Comparison of ENCODE assay signal across 8 cellular contexts in the genomic region with DNA sequence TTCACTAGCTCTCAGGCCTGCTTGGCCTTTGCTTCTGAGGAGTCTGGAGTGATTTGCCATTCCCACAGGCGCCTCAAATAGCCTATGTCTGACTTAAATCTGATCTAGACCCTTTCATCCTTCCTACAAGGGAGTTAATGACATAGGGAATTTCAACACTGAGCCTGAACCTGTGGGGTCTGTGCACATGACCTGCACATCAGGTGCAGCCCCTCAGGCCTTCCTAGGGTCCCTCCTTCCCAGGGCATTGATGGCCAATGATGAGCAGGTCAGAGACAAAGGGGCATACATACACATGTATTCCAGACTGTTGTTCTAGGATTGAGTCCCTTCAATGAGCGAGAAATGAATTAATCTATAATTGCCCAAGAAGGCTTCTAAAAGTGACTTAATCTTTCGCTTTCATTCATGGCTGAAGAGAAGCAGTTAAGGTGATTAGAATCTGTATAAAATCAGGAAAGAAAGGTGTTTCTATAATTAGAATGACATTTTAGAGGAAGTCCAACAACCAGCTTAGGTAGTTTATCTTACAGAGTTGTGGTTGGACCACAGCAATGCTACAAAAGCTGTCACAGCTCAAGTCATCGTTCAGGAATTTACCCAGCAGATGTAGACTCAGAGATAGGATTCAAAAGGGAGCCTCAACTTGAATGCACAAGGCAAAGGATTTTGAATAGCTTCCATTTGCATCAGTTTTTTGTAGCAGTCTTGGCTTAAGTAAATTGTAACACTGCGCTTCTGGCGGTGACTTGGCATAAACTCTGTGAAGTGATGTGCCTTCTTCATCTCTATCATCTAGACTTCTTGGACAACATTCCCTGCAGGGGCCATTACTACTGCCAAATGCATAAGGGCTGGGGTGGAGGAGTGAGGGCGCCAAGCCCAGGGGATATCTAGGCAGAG. TPM values are rescaled to one million over a fixed set of nuclear protein-coding genes. Genes with fewer than 3 reads are reported as not detected.
DNase-seq lines count a peak whose midpoint lies in the region; ATAC-seq and TF ChIP-seq lines count a peak whose summit lies in the region.

No MANE protein-coding gene starts in this region.

- H3K9me3 ChIP-seq in SU-DHL-6 (ENCODE audit: insufficient read depth, low read length): no peaks in the 10 kb centered on the region
- H3K9me3 ChIP-seq in aorta (ENCODE audit: control insufficient read depth, low read length): no peaks in the 10 kb centered on the region

- H4K20me1 ChIP-seq in SU-DHL-6 (ENCODE audit: low read depth, low read length): no peaks in the 10 kb centered on the region

- H3K9ac ChIP-seq in SU-DHL-6 (ENCODE audit: low read length): no peak overlapping the region; the same call in 1 of the 2 replicates

- WGBS in aorta, 2 donors: 64% methylated on average over 7 of the region's 7 CpGs

- H3K79me2 ChIP-seq in SU-DHL-6 (ENCODE audit: insufficient read depth, low read length): no peaks in the 10 kb centered on the region

- H3K36me3 ChIP-seq in SU-DHL-6 (ENCODE audit: low read length) (no peaks in the 10 kb centered on the region), aorta (ENCODE audit: control insufficient read depth in 1 of 2, insufficient read depth in 2 of 2, low read length in 1 of 2) (no peaks in the 10 kb centered on the region)

- peaks cover 12% of the 10 kb centered on the region for H3F3A ChIP-seq in SU-DHL-6 (ENCODE audit: insufficient read depth)

- DNase-seq in activated effector memory CD4-positive, alpha-beta T cell treated with anti-CD3 and anti-CD28 coated beads, Interleukin-2, amount 50 U/mL, for 16 hours: peak; percentile 65
- DNase-seq in activated effector memory CD4-positive, alpha-beta T cell treated with Interleukin-2 at 50 U/mL for 16 hours: no peak
- DNase-seq in epithelial cell of prostate (ENCODE audit: low read depth, low spot score): peak; percentile 85
- DNase-seq in pons (ENCODE audit: low spot score): peak; percentile 32
- no peak for DNase-seq in aorta

- no peak overlapping the region for H2AFZ ChIP-seq in SU-DHL-6 (ENCODE audit: low read depth, low read length, severe bottlenecking)

- H3K4me3 ChIP-seq in SU-DHL-6 (ENCODE audit: insufficient read depth, low read length, poor library complexity, severe bottlenecking) (peak overlapping the region; percentile 16), aorta (ENCODE audit: low read length in 2 of 2) (no peak overlapping the region)

- H3K4me2 ChIP-seq in SU-DHL-6 (ENCODE audit: low read depth, low read length, poor library complexity, severe bottlenecking): peak overlapping the region; percentile 56

- ATAC-seq in HG03103 (IDR thresholded peaks at IDR 0.05; ENCODE audit: low read depth, unreplicated experiment) (peak; percentile 33), HG02588 (IDR thresholded peaks at IDR 0.05; ENCODE audit: unreplicated experiment) (no peak), aorta (ENCODE audit: low FRiP score) (no peak)

- H3K27ac ChIP-seq in SU-DHL-6 (ENCODE audit: low read depth, low read length) (peak overlapping the region; percentile 51), epithelial cell of prostate (peak overlapping the region; percentile 96), aorta (ENCODE audit: low read depth in 1 of 2, low read length in 2 of 2) (no peak overlapping the region)

- H3K27me3 ChIP-seq in SU-DHL-6 (ENCODE audit: low read length): no peaks in the 10 kb centered on the region
- no peaks in the 10 kb centered on the region for H3K27me3 ChIP-seq in aorta (ENCODE audit: control insufficient read depth in 1 of 2, insufficient read depth in 2 of 2, low read length in 1 of 2)

- intact Hi-C loops in aorta (cut with DNase I): no loop called here

- TF ChIP-seq CTCF in SU-DHL-6 (IDR thresholded peaks at IDR 0.05; ENCODE audit: insufficient read depth, low read length, poor library complexity, severe bottlenecking): no peak

- peaks cover 0 to 2% of the 10 kb centered on the region in 2 donors for H3K4me1 ChIP-seq in aorta (ENCODE audit: control insufficient read depth in 1 of 2, insufficient read depth in 2 of 2, low read length in 2 of 2)

- H3K9me2 ChIP-seq in SU-DHL-6 (replicated peaks; ENCODE audit: insufficient read depth, low read length): no peaks in the 10 kb centered on the region

RNA-seq across cellular contexts. Expression of a gene that starts 27.0 kb away (rescaled TPM):
- 10 to 100 TPM in 1 of 2 donors, 1 to 10 TPM in 1; 9.9 to 11.6 TPM for total RNA-seq in aorta
- 1 to 10 TPM; 6.0 to 8.8 TPM for polyA plus RNA-seq in aorta

Comparison
In these comparisons a context has a peak if more than half of its experiments do, and no peak if none do; other contexts are left out.
1. DNase-seq: peak in activated effector memory CD4-positive, alpha-beta T cell treated with anti-CD3 and anti-CD28 coated beads, Interleukin-2, amount 50 U/mL, for 16 hours (single experiment), epithelial cell of prostate (single experiment) and pons (single experiment); none in activated effector memory CD4-positive, alpha-beta T cell treated with Interleukin-2 at 50 U/mL for 16 hours (single experiment) and aorta (0 of 2).
2. H3K27ac ChIP-seq: peak in SU-DHL-6 (single experiment) and epithelial cell of prostate (single experiment); none in aorta (0 of 2).